Comparison of ENCODE assay signal across 10 cellular contexts in the genomic region with DNA sequence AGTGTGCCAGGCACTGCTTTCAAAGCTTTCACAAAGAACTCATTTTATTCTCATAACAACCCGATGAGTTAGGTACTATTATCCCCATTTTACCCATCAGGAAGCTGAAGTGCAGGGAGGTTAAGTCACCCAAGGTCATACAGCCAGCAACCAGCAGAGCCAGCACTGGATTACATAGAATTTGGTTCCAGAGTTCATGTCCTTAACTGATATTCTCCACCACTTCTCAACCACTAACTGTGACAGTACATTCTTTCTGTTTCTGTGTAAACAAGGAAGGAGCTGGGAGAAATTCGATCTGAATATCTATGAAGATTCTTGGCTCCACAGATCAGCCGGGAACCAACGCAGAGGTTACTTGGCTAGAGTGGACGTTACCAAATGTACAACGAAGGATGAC.
DNase-seq lines count a peak whose midpoint lies in the region; ATAC-seq and TF ChIP-seq lines count a peak whose summit lies in the region.
"Had no signal": no experiment of that assay in that cellular context is flagged by ENCODE, and none has a peak within 500 bp of the region (broad histone marks: within the 10 kb centered on the region; RNA-seq: fewer than 3 reads in every experiment).

No MANE protein-coding gene starts in this region.

- no peak for TF ChIP-seq EP300 in gastroesophageal sphincter (IDR thresholded peaks at IDR 0.05)

- H3K9me3 ChIP-seq in body of pancreas = no peaks in the 10 kb centered on the region
- H3K9me3 ChIP-seq in gastroesophageal sphincter = no peaks in the 10 kb centered on the region
- H3K9me3 ChIP-seq: Peyer's patch had no signal

- peaks cover 7% of the 10 kb centered on the region for H3K9me3 Mint-ChIP-seq in type B pancreatic cell

- H3K4me1 Mint-ChIP-seq in type B pancreatic cell (ENCODE audit: unreplicated experiment) = peaks cover 26% of the 10 kb centered on the region

- no peaks in the 10 kb centered on the region for H3K27me3 Mint-ChIP-seq in type B pancreatic cell

- H3K27ac ChIP-seq in body of pancreas (peak overlapping the region in 3 of 4 donors; percentile 30 to 33 (median 32)), gastroesophageal sphincter (peak overlapping the region in 1 of 4 donors; percentile 21)

- H3K36me3 ChIP-seq in body of pancreas (replicated peaks in 1 of 2; ENCODE audit: insufficient read depth in 1 of 2, low read depth in 2 of 2) (no peaks in the 10 kb centered on the region), gastroesophageal sphincter (peaks cover 0 to 12% of the 10 kb centered on the region in 2 donors)
- H3K36me3 ChIP-seq: Peyer's patch had no signal

- TF ChIP-seq POLR2A in body of pancreas (IDR thresholded peaks at IDR 0.05) (no peak), gastroesophageal sphincter (IDR thresholded peaks at IDR 0.05) (no peak)

- peak overlapping the region; percentile 26 for H3K4me3 Mint-ChIP-seq in type B pancreatic cell

- H3K4me1 ChIP-seq in body of pancreas (peaks cover 8% of the 10 kb centered on the region), gastroesophageal sphincter (peaks cover 0 to 21% (median 3%) of the 10 kb centered on the region in 3 donors)

- ATAC-seq in Right ventricle myocardium superior (ENCODE audit: poor library complexity) (peak; percentile 31), Right ventricle myocardium inferior (no peak), body of pancreas (peak; percentile 78), HG02588 (IDR thresholded peaks at IDR 0.05; ENCODE audit: unreplicated experiment) (no peak), gastroesophageal sphincter (no peak)

- DNase-seq in Right ventricle myocardium superior (no peak), Right ventricle myocardium inferior (ENCODE audit: missing footprints) (no peak), body of pancreas (peak in 1 of 4 donors; percentile 13), mucosa of gallbladder (ENCODE audit: low spot score) (peak; percentile 40), type B pancreatic cell (ENCODE audit: extremely low spot score, unreplicated experiment) (no peak)
- no peak for DNase-seq in activated CD4-positive, alpha-beta T cell treated with anti-CD3 and anti-CD28 coated beads for 4 hours
- DNase-seq: activated CD8-positive, alpha-beta memory T cell treated with anti-CD3 and anti-CD28 coated beads, Interleukin-2, amount 50 U/mL, for 48 hours; Peyer's patch had no signal

- peak overlapping the region; percentile 83 for H3K27ac Mint-ChIP-seq in type B pancreatic cell

- intact Hi-C loops in Right ventricle myocardium superior (cut with DNase I) = no loop called here
- intact Hi-C loops in Right ventricle myocardium inferior (cut with DNase I) = no loop called here
- intact Hi-C loops in body of pancreas (cut with DNase I) = no loop called here

- H3K27me3 ChIP-seq in body of pancreas (no peaks in the 10 kb centered on the region), gastroesophageal sphincter (no peaks in the 10 kb centered on the region)
- H3K27me3 ChIP-seq: Peyer's patch had no signal

- H3K4me3 ChIP-seq in body of pancreas (no peak overlapping the region), gastroesophageal sphincter (no peak overlapping the region)
- H3K4me3 ChIP-seq: Peyer's patch had no signal

- 28 to 37% methylated on average over 6 of the region's 6 CpGs for WGBS in body of pancreas, 2 donors
- 25 to 49% methylated on average over 5 to 6 of the region's 6 CpGs for WGBS in gastroesophageal sphincter (ENCODE audit: low coverage in 1 of 2), 2 donors

- H3K36me3 Mint-ChIP-seq in type B pancreatic cell = peaks cover 17% of the 10 kb centered on the region

- TF ChIP-seq CTCF in body of pancreas (IDR thresholded peaks at IDR 0.05) (no peak), type B pancreatic cell (conservative IDR thresholded peaks at IDR 0.05) (no peak), gastroesophageal sphincter (IDR thresholded peaks at IDR 0.05) (peak in 1 of 4 experiments; percentile 5)

Comparison
In these comparisons a context has a peak if more than half of its experiments do, and no peak if none do; other contexts are left out.
1. ATAC-seq: peak in Right ventricle myocardium superior (single experiment) and body of pancreas (single experiment); none in Right ventricle myocardium inferior (single experiment), HG02588 (single experiment) and gastroesophageal sphincter (single experiment).